Comparison of ENCODE assay signal across 15 cellular contexts in the genomic region with DNA sequence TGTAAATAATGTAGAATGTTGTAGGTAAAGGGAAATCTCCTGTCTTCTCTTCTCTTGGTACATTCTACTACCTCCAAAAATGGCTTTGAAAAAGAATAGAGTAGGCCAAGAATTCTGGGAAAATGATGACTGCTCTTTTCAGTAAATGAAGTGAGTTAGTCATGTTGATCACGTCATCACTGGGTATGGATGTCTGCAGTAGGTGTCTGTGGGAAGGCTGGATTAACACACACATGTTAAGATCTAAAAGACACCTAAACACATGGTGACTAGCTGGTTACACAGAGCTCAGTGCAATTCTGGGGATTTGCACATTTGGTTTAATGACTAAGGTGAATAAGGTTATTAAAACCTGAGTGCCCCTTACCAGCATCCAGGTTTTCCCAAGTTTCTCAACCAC.
A peak's percentile ranks its signal among the peaks of the same experiment; 100 is the strongest.
DNase-seq lines count a peak whose midpoint lies in the region; ATAC-seq and TF ChIP-seq lines count a peak whose summit lies in the region.
"Had no signal": no experiment of that assay in that cellular context is flagged by ENCODE, and none has a peak within 500 bp of the region (broad histone marks: within the 10 kb centered on the region; RNA-seq: fewer than 3 reads in every experiment).

No MANE protein-coding gene starts in this region.

- H3K4me1 Mint-ChIP-seq in GM23338 = peaks cover 19% of the 10 kb centered on the region
- H3K4me1 Mint-ChIP-seq in activated CD4-positive, alpha-beta T cell treated with anti-CD3 and anti-CD28 coated beads, Interleukin-2, amount 10 ng/mL, durations not matched to agents 7 days and 5 days = no peaks in the 10 kb centered on the region
- H3K4me1 Mint-ChIP-seq: CD14-positive monocyte had no signal

- POLR2A ChIA-PET in activated CD4-positive, alpha-beta T cell treated with anti-CD3 and anti-CD28 coated beads, Interleukin-2, amount 10 ng/mL, durations not matched to agents 7 days and 5 days (lab: Charles Lee) = no interaction called here

- H3K4me2 ChIP-seq in GM23338 = no peak overlapping the region

- H3K79me2 ChIP-seq in GM23338 (replicated peaks; ENCODE audit: insufficient read depth) = no peaks in the 10 kb centered on the region

- H3K4me3 ChIP-seq in GM23338 = no peak overlapping the region
- no peak overlapping the region for H3K4me3 ChIP-seq in RWPE2 (ENCODE audit: severe bottlenecking)
- no peak overlapping the region for H3K4me3 ChIP-seq in coronary artery

- H3K27me3 ChIP-seq in GM23338 (ENCODE audit: insufficient read depth) = no peaks in the 10 kb centered on the region
- H3K27me3 ChIP-seq in RWPE2 (ENCODE audit: insufficient read depth, poor library complexity, severe bottlenecking) = peaks cover 7% of the 10 kb centered on the region
- H3K27me3 ChIP-seq in foreskin keratinocyte = peaks cover 5% of the 10 kb centered on the region

- H3K9me2 ChIP-seq in GM23338 (ENCODE audit: insufficient read depth) = no peaks in the 10 kb centered on the region

- TF ChIP-seq CTCF in GM23338 (conservative IDR thresholded peaks at IDR 0.05; ENCODE audit: low read depth in 2 of 2) = no peak
- no peak for TF ChIP-seq CTCF in RWPE2 (IDR thresholded peaks at IDR 0.05; ENCODE audit: poor library complexity, severe bottlenecking)
- TF ChIP-seq CTCF in coronary artery (IDR thresholded peaks at IDR 0.05) = no peak
- TF ChIP-seq CTCF in foreskin keratinocyte (conservative IDR thresholded peaks at IDR 0.05) = no peak

- peak overlapping the region; percentile 75; the same call in 1 of the 2 replicates for H2AFZ ChIP-seq in GM23338

- peaks cover 18% of the 10 kb centered on the region for H3K9me3 Mint-ChIP-seq in GM23338
- H3K9me3 Mint-ChIP-seq in activated CD4-positive, alpha-beta T cell treated with anti-CD3 and anti-CD28 coated beads, Interleukin-2, amount 10 ng/mL, durations not matched to agents 7 days and 5 days = peaks cover 3% of the 10 kb centered on the region

- DNase-seq in GM23338 (ENCODE audit: low spot score) (no peak), RWPE2 (ENCODE audit: low spot score) (no peak), coronary artery (ENCODE audit: low spot score) (no peak), foreskin keratinocyte (peak; percentile 35 to 48), mucosa of gallbladder (ENCODE audit: low spot score) (no peak)
- DNase-seq in activated CD4-positive, alpha-beta T cell treated with anti-CD3 and anti-CD28 coated beads, Interleukin-2, amount 10 ng/mL, durations not matched to agents 7 days and 5 days = no peak
- DNase-seq: DMS 273 treated with DMSO at 0.1 percent for 48 hours, GF-D8, H7, MV-4-11, NCI-H187 treated with DMSO at 0.1 percent for 48 hours, NCI-H69 had no signal

- no peaks in the 10 kb centered on the region for H3F3A ChIP-seq in GM23338 (replicated peaks; ENCODE audit: low read depth)

- H3K27ac Mint-ChIP-seq in GM23338 = no peak overlapping the region
- no peak overlapping the region for H3K27ac Mint-ChIP-seq in activated CD4-positive, alpha-beta T cell treated with anti-CD3 and anti-CD28 coated beads, Interleukin-2, amount 10 ng/mL, durations not matched to agents 7 days and 5 days
- H3K27ac Mint-ChIP-seq: CD14-positive monocyte had no signal

- no peaks in the 10 kb centered on the region for H3K9me3 ChIP-seq in RWPE2 (ENCODE audit: severe bottlenecking)

- CTCF ChIA-PET in activated CD4-positive, alpha-beta T cell treated with anti-CD3 and anti-CD28 coated beads, Interleukin-2, amount 10 ng/mL, durations not matched to agents 7 days and 5 days (lab: Charles Lee) = no interaction called here

- H3K27me3 Mint-ChIP-seq in GM23338 (ENCODE audit: insufficient read depth, low read depth, poor library complexity) = no peaks in the 10 kb centered on the region
- no peaks in the 10 kb centered on the region for H3K27me3 Mint-ChIP-seq in activated CD4-positive, alpha-beta T cell treated with anti-CD3 and anti-CD28 coated beads, Interleukin-2, amount 10 ng/mL, durations not matched to agents 7 days and 5 days

- peaks cover 16% of the 10 kb centered on the region for H3K36me3 Mint-ChIP-seq in GM23338 (ENCODE audit: low read depth)
- H3K36me3 Mint-ChIP-seq in activated CD4-positive, alpha-beta T cell treated with anti-CD3 and anti-CD28 coated beads, Interleukin-2, amount 10 ng/mL, durations not matched to agents 7 days and 5 days (ENCODE audit: low read depth) = no peaks in the 10 kb centered on the region
- H3K36me3 Mint-ChIP-seq: CD14-positive monocyte had no signal

- no peaks in the 10 kb centered on the region for H4K20me1 ChIP-seq in GM23338 (replicated peaks; ENCODE audit: insufficient read depth)

- ATAC-seq in GM23338 (no peak), RWPE2 (ENCODE audit: low read depth) (peak; percentile 25; the same call in 1 of the 3 replicates), foreskin keratinocyte (peak; percentile 88), GM19324 (IDR thresholded peaks at IDR 0.05; ENCODE audit: low FRiP score, unreplicated experiment) (no peak), HG02610 (IDR thresholded peaks at IDR 0.05; ENCODE audit: unreplicated experiment) (no peak)

- H3K36me3 ChIP-seq in GM23338 (ENCODE audit: insufficient read depth) = no peaks in the 10 kb centered on the region
- no peaks in the 10 kb centered on the region for H3K36me3 ChIP-seq in RWPE2 (ENCODE audit: low read depth)

- H3K27ac ChIP-seq in GM23338 (ENCODE audit: low read depth) (no peak overlapping the region), RWPE2 (ENCODE audit: poor library complexity, severe bottlenecking) (no peak overlapping the region), coronary artery (peak overlapping the region; percentile 25 to 65), foreskin keratinocyte (no peak overlapping the region)

- H3K4me3 Mint-ChIP-seq in GM23338 = no peak overlapping the region
- no peak overlapping the region for H3K4me3 Mint-ChIP-seq in activated CD4-positive, alpha-beta T cell treated with anti-CD3 and anti-CD28 coated beads, Interleukin-2, amount 10 ng/mL, durations not matched to agents 7 days and 5 days
- H3K4me3 Mint-ChIP-seq: CD14-positive monocyte had no signal

- H3K4me1 ChIP-seq in GM23338 (ENCODE audit: insufficient read depth) (peaks cover 18% of the 10 kb centered on the region), RWPE2 (ENCODE audit: insufficient read depth, poor library complexity, severe bottlenecking) (no peaks in the 10 kb centered on the region), foreskin keratinocyte (no peaks in the 10 kb centered on the region)

TF ChIP-seq in GM23338, 12 proteins besides CTCF, POLR2A, EP300 and RAD21:
- TF ChIP-seq EZH2 (IDR thresholded peaks at IDR 0.05; ENCODE audit: low read depth, unreplicated experiment) = no peak
- no peak for TF ChIP-seq EZH2phosphoT487 (IDR thresholded peaks at IDR 0.05; ENCODE audit: unreplicated experiment)
- no peak for TF ChIP-seq CREB1 (CRISPR knock-in tag; IDR thresholded peaks at IDR 0.05; ENCODE audit: low read depth)
- no peak for TF ChIP-seq ZNF331 (CRISPR knock-in tag; IDR thresholded peaks at IDR 0.05; ENCODE audit: low read depth)

Comparison
In these comparisons a context has a peak if more than half of its experiments do, and no peak if none do; other contexts are left out.
1. ATAC-seq: peak in RWPE2 (single experiment) and foreskin keratinocyte (single experiment); none in GM23338 (single experiment), GM19324 (single experiment) and HG02610 (single experiment).
2. DNase-seq: peak in foreskin keratinocyte (2 of 2); none in GM23338 (single experiment), RWPE2 (single experiment), coronary artery (single experiment), mucosa of gallbladder (single experiment) and activated CD4-positive, alpha-beta T cell treated with anti-CD3 and anti-CD28 coated beads, Interleukin-2, amount 10 ng/mL, durations not matched to agents 7 days and 5 days (single experiment).
3. H3K27ac ChIP-seq: peak in coronary artery (2 of 2); none in GM23338 (single experiment), RWPE2 (single experiment) and foreskin keratinocyte (single experiment).